ENCODE assay signal across 8 cellular contexts in the genomic region with DNA sequence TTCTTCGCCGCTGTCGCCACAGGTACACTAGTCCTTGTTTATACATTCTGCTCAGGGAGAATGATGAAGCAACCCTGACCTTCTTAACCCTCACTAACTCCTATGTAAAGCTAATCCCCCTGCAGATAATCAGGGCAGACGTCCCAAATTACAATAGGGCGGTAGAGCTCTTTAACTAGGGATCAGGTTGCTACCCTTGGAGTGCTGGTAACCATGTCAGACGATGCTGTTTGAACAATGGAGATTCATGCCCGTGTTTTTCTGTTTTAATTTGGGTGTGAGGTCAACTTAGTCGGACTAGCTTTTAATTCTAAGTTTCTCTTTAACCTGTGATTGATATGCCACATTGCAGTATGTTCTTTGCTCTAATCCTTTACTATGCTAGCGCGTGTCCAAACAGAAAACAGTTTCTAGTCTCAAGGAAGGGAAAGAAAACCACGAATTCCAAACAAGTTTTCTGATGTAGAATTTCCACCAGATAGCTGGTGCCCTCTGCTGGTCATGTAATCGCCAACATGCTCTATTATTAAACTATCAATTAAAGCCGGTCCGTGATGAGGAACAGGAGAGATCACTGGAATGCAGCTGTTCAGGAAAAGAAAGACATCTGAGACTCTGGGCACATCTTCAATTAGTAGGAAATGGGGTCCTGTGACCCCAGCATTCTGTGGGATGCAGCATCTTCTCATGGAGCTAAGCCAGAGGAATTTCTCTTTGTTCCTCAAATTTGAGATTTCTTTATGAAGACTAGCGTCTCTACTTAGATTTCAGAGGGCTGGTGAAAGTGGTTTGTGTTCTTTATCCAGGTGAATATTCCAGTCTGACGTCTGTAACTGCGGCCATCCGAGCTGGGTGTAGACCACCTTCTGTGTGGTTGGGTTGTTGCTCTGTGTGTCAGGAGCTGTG. TPM values are rescaled to one million over a fixed set of nuclear protein-coding genes. Genes with fewer than 3 reads are reported as not detected.
DNase-seq lines count a peak whose midpoint lies in the region; ATAC-seq and TF ChIP-seq lines count a peak whose summit lies in the region.

No MANE protein-coding gene starts in this region.

- CTCF ChIA-PET in RWPE1 (lab: Yijun Ruan, JAX) = interaction anchor here (0.6 to 11.5 kb wide), 19 partner anchors 9 to 1048 kb away, joined by 3 to 289 read pairs (median 4); no protein-coding TSS in a partner anchor

- H3K27ac ChIP-seq in KMS-11 (no peak overlapping the region), RWPE1 (no peak overlapping the region), heart left ventricle (no peak overlapping the region), parathyroid adenoma (no peak overlapping the region)

- H4K20me1 ChIP-seq in KMS-11 (ENCODE audit: insufficient read depth) = no peaks in the 10 kb centered on the region

- TF ChIP-seq CTCF in KMS-11 (conservative IDR thresholded peaks at IDR 0.05; ENCODE audit: low read depth, low read length) (peak; percentile 95), RWPE1 (conservative IDR thresholded peaks at IDR 0.05; ENCODE audit: low read depth) (peak; percentile 84), heart left ventricle (IDR thresholded peaks at IDR 0.05) (peak; percentile 62 to 89 (median 84)), parathyroid adenoma (IDR thresholded peaks at IDR 0.05) (peak; percentile 68)

- POLR2A ChIA-PET in RWPE1 (lab: Yijun Ruan, JAX; ENCODE audit: low non-redundant PET) = no interaction called here

- H3K4me2 ChIP-seq in KMS-11 (no peak overlapping the region), parathyroid adenoma (ENCODE audit: low read length) (peak overlapping the region; percentile 62)

- H3K9ac ChIP-seq in KMS-11 (no peak overlapping the region), parathyroid adenoma (no peak overlapping the region)

- peak; percentile 42 to 56 (median 51) for ATAC-seq in heart left ventricle
- no peak for ATAC-seq in HG02885 (IDR thresholded peaks at IDR 0.05; ENCODE audit: poor library complexity, unreplicated experiment)
- ATAC-seq in HG02938 (IDR thresholded peaks at IDR 0.05; ENCODE audit: unreplicated experiment) = no peak

- H3K79me2 ChIP-seq in KMS-11 (ENCODE audit: insufficient read depth, low read depth) = no peaks in the 10 kb centered on the region
- H3K79me2 ChIP-seq in parathyroid adenoma = no peaks in the 10 kb centered on the region

- H3K27me3 ChIP-seq in KMS-11 (ENCODE audit: insufficient read depth, low read depth) (no peaks in the 10 kb centered on the region), heart left ventricle (no peaks in the 10 kb centered on the region), parathyroid adenoma (ENCODE audit: control insufficient read depth, insufficient read depth, low read length) (no peaks in the 10 kb centered on the region)

- 37 to 40% (median 38%) methylated on average over 18 of the region's 18 CpGs for WGBS in heart left ventricle, 4 donors

- no peak overlapping the region for H3K4me3 ChIP-seq in KMS-11 (IDR thresholded peaks at IDR 0.05; ENCODE audit: insufficient read depth, low read depth, low read length)
- peak overlapping the region in 6 of 12 donors; percentile 16 to 38 (median 30) for H3K4me3 ChIP-seq in heart left ventricle
- H3K4me3 ChIP-seq in parathyroid adenoma (ENCODE audit: low read depth, low read length) = peak overlapping the region; percentile 17

- intact Hi-C loops in heart left ventricle (cut with DNase I) = loop anchor here (1.0 to 2.0 kb wide), 4 partner anchors 83 to 86 kb away; no protein-coding TSS in a partner anchor

- no peaks in the 10 kb centered on the region for H3K9me3 ChIP-seq in heart left ventricle
- no peaks in the 10 kb centered on the region for H3K9me3 ChIP-seq in parathyroid adenoma (ENCODE audit: control insufficient read depth, low read length)

- H2AFZ ChIP-seq in KMS-11 (ENCODE audit: low read depth) (peak overlapping the region; percentile 21; the same call in 1 of the 2 replicates), parathyroid adenoma (peak overlapping the region; percentile 64)

- TF ChIP-seq POLR2A in heart left ventricle (IDR thresholded peaks at IDR 0.05) = no peak

- H3K36me3 ChIP-seq in KMS-11 (ENCODE audit: insufficient read depth) = no peaks in the 10 kb centered on the region
- peaks cover 0 to 13% (median 6%) of the 10 kb centered on the region in 9 donors for H3K36me3 ChIP-seq in heart left ventricle
- no peaks in the 10 kb centered on the region for H3K36me3 ChIP-seq in parathyroid adenoma (ENCODE audit: control insufficient read depth, insufficient read depth, low read length)

- DNase-seq in DMS 273 treated with DMSO at 0.1 percent for 48 hours (lab: John Stamatoyannopoulos, UW) = peak; percentile 24
- peak; percentile 44 for DNase-seq in RWPE1 (ENCODE audit: low spot score)
- DNase-seq in amniotic epithelial cell (ENCODE audit: low read depth) = peak; percentile 68
- DNase-seq in heart left ventricle = peak in 4 of 5 donors; percentile 46 to 65 (median 55)

- no peaks in the 10 kb centered on the region for H3K4me1 ChIP-seq in KMS-11 (ENCODE audit: low read depth, poor library complexity, severe bottlenecking)
- H3K4me1 ChIP-seq in heart left ventricle = peaks cover 0 to 19% (median 0%) of the 10 kb centered on the region in 12 donors
- no peaks in the 10 kb centered on the region for H3K4me1 ChIP-seq in parathyroid adenoma

RNA-seq across cellular contexts. Expression of a gene that starts 18.3 kb away (rescaled TPM):
- 100 to 1,000 TPM in 1 of 9 donors, 10 to 100 TPM in 8; 57.8 to 100 (median 83.5) TPM for total RNA-seq in heart left ventricle
- 10 to 100 TPM; 40.2 to 70.9 TPM for polyA plus RNA-seq in heart left ventricle

RNA-seq across cellular contexts. Expression of a gene that starts 31.3 kb away (rescaled TPM):
- total RNA-seq in heart left ventricle = 10 to 100 TPM in 7 of 9 donors, 1 to 10 TPM in 2; 6.1 to 46.6 (median 18.5) TPM
- polyA plus RNA-seq in heart left ventricle = 1 to 10 TPM; 3.3 to 8.4 TPM

Comparison
In these comparisons a context has a peak if more than half of its experiments do, and no peak if none do; other contexts are left out.
1. ATAC-seq: peak in heart left ventricle (4 of 4); none in HG02885 (single experiment) and HG02938 (single experiment).
2. Peak in every context shown above with its lines, with median percentiles within 50 percentile points of each other: DNase-seq and CTCF ChIP-seq.